In the genomic region with DNA sequence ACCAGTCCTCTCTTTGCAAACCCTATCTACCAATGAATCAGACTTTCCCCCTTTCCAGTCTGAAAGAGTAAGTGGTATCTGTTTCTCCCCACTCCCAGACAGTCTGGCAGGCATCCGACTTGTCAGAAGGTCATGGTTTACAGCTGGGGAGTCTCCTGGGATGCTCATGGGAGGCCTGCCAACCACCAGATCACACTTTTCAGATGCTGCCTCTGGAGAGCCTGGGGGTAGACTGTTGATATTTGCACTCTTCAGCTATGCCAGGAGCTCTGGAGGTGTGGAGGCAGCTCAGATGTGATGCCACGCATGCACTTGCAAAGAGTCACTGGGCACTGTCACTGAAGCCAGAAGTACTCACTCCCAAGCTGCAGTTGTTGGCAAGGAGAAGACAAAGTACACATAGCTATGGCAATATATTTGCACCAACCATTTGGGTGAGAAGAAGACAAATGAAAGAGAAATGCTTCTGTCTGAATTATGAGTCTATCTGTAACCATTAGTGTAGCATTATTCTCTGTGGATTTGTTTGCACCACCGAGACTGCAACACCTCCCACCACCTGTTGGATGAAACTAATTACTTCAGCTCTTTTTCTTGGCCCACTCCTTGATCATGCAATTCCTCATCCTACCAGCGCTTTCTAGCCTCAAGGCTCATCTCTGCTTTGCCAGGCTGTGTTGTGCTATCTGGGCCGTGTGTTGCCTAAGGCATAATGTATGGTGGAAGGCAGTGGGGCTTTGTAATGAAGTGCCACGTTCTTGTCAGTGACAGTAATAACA, we compare ENCODE assay signal across 1 cellular context.
A peak's percentile ranks its signal among the peaks of the same experiment; 100 is the strongest.
TF ChIP-seq lines count a peak whose summit lies in the region.

No MANE protein-coding gene starts in this region.

TF ChIP-seq in HEK293, 187 proteins besides CTCF, POLR2A, EP300 and RAD21 (continued from another document):
- TF ChIP-seq, protein P1, sequence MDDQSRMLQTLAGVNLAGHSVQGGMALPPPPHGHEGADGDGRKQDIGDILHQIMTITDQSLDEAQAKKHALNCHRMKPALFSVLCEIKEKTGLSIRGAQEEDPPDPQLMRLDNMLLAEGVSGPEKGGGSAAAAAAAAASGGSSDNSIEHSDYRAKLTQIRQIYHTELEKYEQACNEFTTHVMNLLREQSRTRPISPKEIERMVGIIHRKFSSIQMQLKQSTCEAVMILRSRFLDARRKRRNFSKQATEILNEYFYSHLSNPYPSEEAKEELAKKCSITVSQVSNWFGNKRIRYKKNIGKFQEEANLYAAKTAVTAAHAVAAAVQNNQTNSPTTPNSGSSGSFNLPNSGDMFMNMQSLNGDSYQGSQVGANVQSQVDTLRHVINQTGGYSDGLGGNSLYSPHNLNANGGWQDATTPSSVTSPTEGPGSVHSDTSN (CRISPR knock-in tag; IDR thresholded peaks at IDR 0.05) = no peak
- no peak for TF ChIP-seq ZNF549 (tag by site-specific recombination; IDR thresholded peaks at IDR 0.05)
- TF ChIP-seq ZNF629 (tag by site-specific recombination; IDR thresholded peaks at IDR 0.05) = no peak
- peak; percentile 60 for TF ChIP-seq GLIS1 (tag by site-specific recombination; IDR thresholded peaks at IDR 0.05)
- no peak for TF ChIP-seq ZNF155 (tag by site-specific recombination; IDR thresholded peaks at IDR 0.05)
TF ChIP-seq in HEK293: peak in this region for 2.
